ENCODE assay signal across 9 cellular contexts in the genomic region with DNA sequence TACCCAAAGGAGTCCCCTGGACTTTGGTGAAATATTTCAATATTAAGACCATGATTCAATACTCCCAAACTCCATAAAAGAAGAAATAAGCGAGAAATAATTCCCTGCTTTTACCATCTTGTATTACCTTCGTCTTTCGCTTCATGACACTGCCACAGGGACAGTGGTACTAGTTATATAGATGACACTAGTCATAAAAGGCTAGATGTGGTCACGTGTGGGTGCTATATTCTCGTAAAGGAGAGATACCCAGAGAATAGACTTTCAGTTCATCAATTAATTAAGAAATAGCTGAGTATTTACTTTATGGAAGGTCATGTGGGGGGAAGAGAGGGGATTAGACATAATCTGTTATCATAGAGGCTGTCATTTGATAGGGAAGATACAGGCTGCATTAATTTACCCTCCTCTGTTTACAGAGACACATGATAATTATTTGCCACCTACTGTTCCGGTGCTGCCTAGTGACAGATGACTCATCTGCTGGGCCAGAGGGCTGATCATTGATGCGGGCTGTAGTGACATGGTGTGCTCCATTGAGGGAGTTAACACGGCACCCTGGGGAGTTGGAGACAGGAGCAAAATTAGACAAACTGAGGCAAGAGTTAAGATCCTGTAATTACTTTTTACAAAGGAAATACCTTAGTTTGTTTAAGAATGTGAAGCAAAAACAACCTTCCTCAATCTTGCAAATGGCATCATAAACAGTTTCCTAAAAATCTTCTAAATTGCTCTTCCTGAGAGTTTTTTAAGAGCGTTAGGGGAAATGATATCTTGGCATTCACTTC.
A peak's percentile ranks its signal among the peaks of the same experiment; 100 is the strongest.
DNase-seq lines count a peak whose midpoint lies in the region; ATAC-seq lines count a peak whose summit lies in the region.
"Had no signal": no experiment of that assay in that cellular context is flagged by ENCODE, and none has a peak within 500 bp of the region (broad histone marks: within the 10 kb centered on the region; RNA-seq: fewer than 3 reads in every experiment).

No MANE protein-coding gene starts in this region.

- peak; percentile 35 for DNase-seq in COLO668 (lab: John Stamatoyannopoulos, UW; ENCODE audit: unreplicated experiment)
- no peak for DNase-seq in left lobe of liver (ENCODE audit: low spot score)
- DNase-seq in AG08396 (ENCODE audit: low spot score): no peak
- DNase-seq in SIG-M5 (lab: John Stamatoyannopoulos, UW): no peak
- DNase-seq in HUDEP-2 (lab: John Stamatoyannopoulos, UW; ENCODE audit: unreplicated experiment in 76 of 76): no peak
- DNase-seq in GM03348 (ENCODE audit: low spot score): no peak
- DNase-seq: NCI-H1694 treated with DMSO at 0.1 percent for 48 hours had no signal

- ATAC-seq in GM19455 (IDR thresholded peaks at IDR 0.05; ENCODE audit: unreplicated experiment) (peak; percentile 86), HG03457 (IDR thresholded peaks at IDR 0.05; ENCODE audit: unreplicated experiment) (peak; percentile 67), left lobe of liver (peak; percentile 26)

Comparison
In these comparisons a context has a peak if more than half of its experiments do, and no peak if none do; other contexts are left out.
1. ATAC-seq: peak in every context shown above with its lines; median percentile 86 in GM19455; 67 in HG03457; 26 in left lobe of liver.